In the genomic region with DNA sequence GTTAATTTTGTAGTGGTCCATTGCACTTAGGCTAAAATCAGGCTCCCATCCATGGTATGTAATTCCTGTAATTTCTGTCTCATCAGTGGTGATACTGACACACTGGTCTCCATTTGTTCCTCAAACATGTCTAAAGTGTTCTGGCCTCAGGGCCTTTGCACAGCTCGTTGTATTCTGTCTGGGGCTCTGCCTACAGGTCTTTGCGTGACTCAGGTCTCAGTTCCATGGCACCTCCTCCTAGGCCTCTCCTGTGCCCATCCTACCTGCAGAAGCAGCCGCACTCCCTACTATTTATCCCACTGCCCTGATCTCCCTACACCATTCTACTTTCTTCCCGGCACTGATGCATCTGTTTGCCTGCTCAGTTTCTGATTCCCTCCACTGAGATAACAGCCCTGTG, we compare ENCODE assay signal across 9 cellular contexts.
"Had no signal": no experiment of that assay in that cellular context is flagged by ENCODE, and none has a peak within 500 bp of the region (broad histone marks: within the 10 kb centered on the region; RNA-seq: fewer than 3 reads in every experiment).

No MANE protein-coding gene starts in this region.

- DNase-seq: GM23248, GOT3, H7, KG1 had no signal

- H2AFZ ChIP-seq: GM23248 had no signal

- H3K9ac ChIP-seq: GM23248 had no signal

- H3K27ac Mint-ChIP-seq: IgD-negative memory B cell had no signal

- H3K36me3 Mint-ChIP-seq: IgD-negative memory B cell had no signal

- H3K4me1 Mint-ChIP-seq: IgD-negative memory B cell had no signal

- FAIRE-seq: HepG2 had no signal

- H3K36me3 ChIP-seq: HAP-1 had no signal

- H3K4me3 ChIP-seq: GM23248, HAP-1 had no signal

- H3K9me3 ChIP-seq: HAP-1 had no signal

- ATAC-seq: HCT116, HepG2 had no signal

- H3K27ac ChIP-seq: GM23248, HL-60 had no signal

- H3K4me1 ChIP-seq: HAP-1 had no signal
